In the genomic region with DNA sequence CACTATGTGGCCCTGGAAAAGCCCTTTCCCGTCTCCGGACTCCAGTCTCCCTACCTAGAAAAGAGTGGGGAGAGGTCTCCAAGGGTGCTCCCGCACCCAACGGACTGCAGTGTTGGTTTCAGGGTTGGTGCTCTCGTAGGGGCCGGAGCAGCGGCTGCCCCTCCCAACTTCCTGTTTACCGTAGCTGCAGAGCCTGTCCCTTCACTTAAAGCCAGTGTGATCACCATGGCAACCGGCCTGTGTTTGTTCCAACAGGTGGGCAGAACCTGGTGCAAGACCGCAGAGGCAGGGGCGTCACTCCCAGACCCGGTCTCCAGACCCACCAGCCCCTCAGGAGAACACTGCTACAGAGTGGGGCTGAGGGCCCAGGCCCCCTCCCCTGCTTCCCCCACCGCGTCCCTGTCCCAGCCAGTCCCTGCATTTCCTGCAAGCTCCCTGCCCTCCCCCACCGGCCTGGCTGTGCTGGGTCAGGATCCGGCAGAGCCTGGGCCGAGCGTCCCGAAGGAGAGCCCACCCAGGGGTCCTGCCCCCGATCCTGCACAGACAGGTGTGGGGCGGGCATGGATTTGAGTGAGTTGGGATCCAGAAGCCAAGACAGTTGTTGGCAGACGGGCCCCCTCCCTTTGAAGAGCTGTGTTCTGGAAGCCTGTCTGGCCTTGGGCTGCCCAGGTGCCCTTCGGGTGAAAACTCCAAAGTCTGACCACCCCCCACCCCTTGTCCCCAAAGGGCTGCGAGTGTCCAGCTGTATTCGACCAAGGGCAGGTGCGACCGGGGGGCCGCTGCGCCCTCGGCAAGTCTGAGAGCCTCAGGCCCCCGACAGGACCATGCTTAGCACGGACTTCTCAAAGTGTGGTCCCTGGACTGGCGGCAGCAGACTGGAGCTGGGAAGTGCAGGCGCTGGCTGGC, we compare ENCODE assay signal across 8 cellular contexts. TPM values are rescaled to one million over a fixed set of nuclear protein-coding genes. Genes with fewer than 3 reads are reported as not detected.
DNase-seq lines count a peak whose midpoint lies in the region; ATAC-seq lines count a peak whose summit lies in the region.

No MANE protein-coding gene starts in this region.

- peak; percentile 48 for ATAC-seq in GM21423 (IDR thresholded peaks at IDR 0.05; ENCODE audit: unreplicated experiment)
- ATAC-seq in left cardiac atrium, result peak in 1 of 2 donors; percentile 20
- ATAC-seq in GM18909 (IDR thresholded peaks at IDR 0.05; ENCODE audit: poor library complexity, unreplicated experiment), result no peak
- ATAC-seq in HG02623 (IDR thresholded peaks at IDR 0.05; ENCODE audit: unreplicated experiment), result no peak

- peaks cover 6% of the 10 kb centered on the region for H3K4me1 Mint-ChIP-seq in activated T-helper 1 cell treated with anti-CD3 and anti-CD28 coated beads, Interleukin-12 subunit alpha, Interleukin-12 subunit beta, Interleukin-2, Interleukin-4 antibody, amounts not matched to agents 30 ng/mL and 10 ng/mL and 1 ng/mL, durations not matched to agents 14 hours and 24 hours and 36 hours (ENCODE audit: low read depth)

- DNase-seq in COLO668 (lab: John Stamatoyannopoulos, UW; ENCODE audit: unreplicated experiment) (peak; percentile 94), NCI-H2227 (lab: John Stamatoyannopoulos, UW; ENCODE audit: unreplicated experiment) (peak; percentile 89), left cardiac atrium (peak; percentile 62), retina (peak; percentile 42)
- peak; percentile 63 for DNase-seq in activated T-helper 1 cell treated with anti-CD3 and anti-CD28 coated beads, Interleukin-12 subunit alpha, Interleukin-12 subunit beta, Interleukin-2, Interleukin-4 antibody, amounts not matched to agents 30 ng/mL and 10 ng/mL and 1 ng/mL, durations not matched to agents 14 hours and 24 hours and 36 hours (ENCODE audit: low spot score)

- peak overlapping the region; percentile 54 for H3K4me3 Mint-ChIP-seq in activated T-helper 1 cell treated with anti-CD3 and anti-CD28 coated beads, Interleukin-12 subunit alpha, Interleukin-12 subunit beta, Interleukin-2, Interleukin-4 antibody, amounts not matched to agents 30 ng/mL and 10 ng/mL and 1 ng/mL, durations not matched to agents 14 hours and 24 hours and 36 hours

- H3K9me3 Mint-ChIP-seq in activated T-helper 1 cell treated with anti-CD3 and anti-CD28 coated beads, Interleukin-12 subunit alpha, Interleukin-12 subunit beta, Interleukin-2, Interleukin-4 antibody, amounts not matched to agents 30 ng/mL and 10 ng/mL and 1 ng/mL, durations not matched to agents 14 hours and 24 hours and 36 hours, result no peaks in the 10 kb centered on the region

- H3K27me3 Mint-ChIP-seq in activated T-helper 1 cell treated with anti-CD3 and anti-CD28 coated beads, Interleukin-12 subunit alpha, Interleukin-12 subunit beta, Interleukin-2, Interleukin-4 antibody, amounts not matched to agents 30 ng/mL and 10 ng/mL and 1 ng/mL, durations not matched to agents 14 hours and 24 hours and 36 hours (ENCODE audit: insufficient read depth), result peaks cover 29% of the 10 kb centered on the region

- H3K36me3 Mint-ChIP-seq in activated T-helper 1 cell treated with anti-CD3 and anti-CD28 coated beads, Interleukin-12 subunit alpha, Interleukin-12 subunit beta, Interleukin-2, Interleukin-4 antibody, amounts not matched to agents 30 ng/mL and 10 ng/mL and 1 ng/mL, durations not matched to agents 14 hours and 24 hours and 36 hours (ENCODE audit: low read depth), result no peaks in the 10 kb centered on the region

- intact Hi-C loops in activated T-helper 1 cell treated with anti-CD3 and anti-CD28 coated beads, Interleukin-12 subunit alpha, Interleukin-12 subunit beta, Interleukin-2, Interleukin-4 antibody, amounts not matched to agents 30 ng/mL and 10 ng/mL and 1 ng/mL, durations not matched to agents 14 hours and 24 hours and 36 hours (cut with micrococcal nuclease), result loop anchor here (2.0 kb wide), 1 partner anchor 21 kb away; no protein-coding TSS in a partner anchor
- intact Hi-C loops in left cardiac atrium (cut with DNase I), result no loop called here

- peak overlapping the region; percentile 68 for H3K27ac Mint-ChIP-seq in activated T-helper 1 cell treated with anti-CD3 and anti-CD28 coated beads, Interleukin-12 subunit alpha, Interleukin-12 subunit beta, Interleukin-2, Interleukin-4 antibody, amounts not matched to agents 30 ng/mL and 10 ng/mL and 1 ng/mL, durations not matched to agents 14 hours and 24 hours and 36 hours

RNA-seq across cellular contexts. Expression of a gene that starts 1.5 kb away (rescaled TPM):
- 0.07 and 0.18 TPM in 2 replicates for total RNA-seq in activated T-helper 1 cell treated with anti-CD3 and anti-CD28 coated beads, Interleukin-12 subunit alpha, Interleukin-12 subunit beta, Interleukin-2, Interleukin-4 antibody, amounts not matched to agents 30 ng/mL and 10 ng/mL and 1 ng/mL, durations not matched to agents 14 hours and 24 hours and 36 hours
- total RNA-seq in left cardiac atrium, result 1 to 10 TPM in 1 of 2 donors, under 1 TPM in 1; 0.99 to 2.7 TPM

RNA-seq across cellular contexts. Expression of a gene that starts 19.7 kb away (rescaled TPM):
- total RNA-seq in activated T-helper 1 cell treated with anti-CD3 and anti-CD28 coated beads, Interleukin-12 subunit alpha, Interleukin-12 subunit beta, Interleukin-2, Interleukin-4 antibody, amounts not matched to agents 30 ng/mL and 10 ng/mL and 1 ng/mL, durations not matched to agents 14 hours and 24 hours and 36 hours, result 87.4 and 89.4 TPM in 2 replicates
- 10 to 100 TPM; 44.5 to 59.1 TPM for total RNA-seq in left cardiac atrium

RNA-seq across cellular contexts. Expression of a gene that starts 19.8 kb away (rescaled TPM):
- 21.4 and 22.5 TPM in 2 replicates for total RNA-seq in activated T-helper 1 cell treated with anti-CD3 and anti-CD28 coated beads, Interleukin-12 subunit alpha, Interleukin-12 subunit beta, Interleukin-2, Interleukin-4 antibody, amounts not matched to agents 30 ng/mL and 10 ng/mL and 1 ng/mL, durations not matched to agents 14 hours and 24 hours and 36 hours
- 10 to 100 TPM; 44.1 to 44.3 TPM for total RNA-seq in left cardiac atrium

RNA-seq across cellular contexts. Expression of a gene that starts 22.5 kb away (rescaled TPM):
- total RNA-seq in activated T-helper 1 cell treated with anti-CD3 and anti-CD28 coated beads, Interleukin-12 subunit alpha, Interleukin-12 subunit beta, Interleukin-2, Interleukin-4 antibody, amounts not matched to agents 30 ng/mL and 10 ng/mL and 1 ng/mL, durations not matched to agents 14 hours and 24 hours and 36 hours, result 257 TPM in 2 replicates
- total RNA-seq in left cardiac atrium, result 10 to 100 TPM; 74.3 to 80.8 TPM

Comparison
In these comparisons a context has a peak if more than half of its experiments do, and no peak if none do; other contexts are left out.
1. DNase-seq: peak in every context shown above with its lines; median percentile 94 in COLO668; 89 in NCI-H2227; 63 in activated T-helper 1 cell treated with anti-CD3 and anti-CD28 coated beads, Interleukin-12 subunit alpha, Interleukin-12 subunit beta, Interleukin-2, Interleukin-4 antibody, amounts not matched to agents 30 ng/mL and 10 ng/mL and 1 ng/mL, durations not matched to agents 14 hours and 24 hours and 36 hours; 62 in left cardiac atrium; 42 in retina.